12 cellular contexts compared by ENCODE assay signal in genomic region chr2:111912547-111912946, GRCh38.
"Had no signal": no experiment of that assay in that cellular context is flagged by ENCODE, and none has a peak within 500 bp of the region (broad histone marks: within the 10 kb centered on the region; RNA-seq: fewer than 3 reads in every experiment).

No MANE protein-coding gene starts in this region.

- ATAC-seq: gastrocnemius medialis, psoas muscle had no signal

- DNase-seq: activated CD4-positive, alpha-beta T cell treated with anti-CD3 and anti-CD28 coated beads for 4 hours; activated naive CD4-positive, alpha-beta T cell; caudate nucleus; cortex of kidney; effector CD8-positive, alpha-beta T cell; gastrocnemius medialis; nephron progenitor cell; psoas muscle; stimulated activated CD4-positive, alpha-beta T cell treated with anti-CD3 and anti-CD28 coated beads, Interleukin-2, amount 100 ng/mL, for 48 hours; stimulated activated naive CD4-positive, alpha-beta T cell treated with Interleukin-2 at 50 U/mL for 16 hours; T-helper 9 cell; upper lobe of left lung had no signal

- H3K36me3 ChIP-seq: gastrocnemius medialis had no signal

- H3K27ac ChIP-seq: gastrocnemius medialis, psoas muscle, upper lobe of left lung had no signal

- H3K27me3 ChIP-seq: gastrocnemius medialis, upper lobe of left lung had no signal

- H3K4me1 ChIP-seq: gastrocnemius medialis, psoas muscle had no signal

- H3K4me3 ChIP-seq: gastrocnemius medialis, psoas muscle, upper lobe of left lung had no signal

- H3K9me3 ChIP-seq: gastrocnemius medialis, psoas muscle, upper lobe of left lung had no signal
